In the genomic region with DNA sequence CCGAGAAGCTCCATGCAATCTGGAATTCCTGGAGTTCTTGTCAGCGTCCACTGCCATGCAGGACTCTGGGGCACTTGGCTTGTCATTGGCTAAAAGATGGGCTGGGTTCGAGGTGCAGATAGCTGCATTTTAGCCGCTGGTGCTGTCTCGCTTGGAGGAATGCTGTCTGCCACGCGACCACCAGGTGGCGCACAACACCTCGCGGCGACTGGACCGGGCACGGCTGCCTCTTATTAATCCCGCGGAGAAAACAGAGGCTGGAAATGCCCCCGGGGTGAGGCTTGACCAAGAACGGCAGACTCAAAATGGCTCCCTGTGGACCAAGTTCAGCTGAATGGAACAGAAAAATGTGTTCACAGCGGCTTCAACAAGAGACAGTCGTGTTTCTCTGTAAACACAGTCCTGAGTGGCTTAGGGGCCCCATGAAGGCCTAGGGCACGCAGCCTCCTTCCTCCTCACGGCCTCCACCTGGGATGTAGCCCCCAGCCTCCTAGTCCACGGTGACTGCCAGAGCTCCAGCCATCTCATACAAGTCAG, we compare ENCODE assay signal across 8 cellular contexts. TPM values are rescaled to one million over a fixed set of nuclear protein-coding genes. Genes with fewer than 3 reads are reported as not detected.
DNase-seq lines count a peak whose midpoint lies in the region; ATAC-seq, FAIRE-seq and TF ChIP-seq lines count a peak whose summit lies in the region.

No MANE protein-coding gene starts in this region.

- whole genome bisulfite sequencing in small intestine, 3 donors = 7 to 12% (median 9%) methylated on average over 22 of the region's 22 CpGs

- intact Hi-C loops in ascending aorta (cut with DNase I) = loop anchor here (1.0 to 2.0 kb wide), 3 partner anchors 90 to 213 kb away; no protein-coding TSS in a partner anchor

- DNase-seq in DMS 273 treated with DMSO at 0.1 percent for 48 hours (lab: John Stamatoyannopoulos, UW) (peak; percentile 17), NCI-H1092 treated with DMSO at 0.1 percent for 48 hours (lab: John Stamatoyannopoulos, UW) (peak; percentile 73), T1000 (lab: John Stamatoyannopoulos, UW) (peak; percentile 64), ascending aorta (ENCODE audit: low spot score in 2 of 2) (peak in 1 of 2 donors; percentile 85), hepatic stellate cell (ENCODE audit: low spot score) (peak; percentile 74), small intestine (peak; percentile 63)

- H3K9me3 ChIP-seq in ascending aorta (no peaks in the 10 kb centered on the region), small intestine (ENCODE audit: control insufficient read depth, low read depth) (no peaks in the 10 kb centered on the region)

- no peak overlapping the region for H3K27ac ChIP-seq in ascending aorta
- peak overlapping the region in 1 of 2 donors; percentile 38 for H3K27ac ChIP-seq in small intestine (ENCODE audit: low read depth in 1 of 2, low read length in 1 of 2)

- ATAC-seq in GM21576 (IDR thresholded peaks at IDR 0.05; ENCODE audit: unreplicated experiment) (peak; percentile 66), HG02981 (IDR thresholded peaks at IDR 0.05; ENCODE audit: unreplicated experiment) (no peak)

- H3K27me3 ChIP-seq in ascending aorta = no peaks in the 10 kb centered on the region
- no peaks in the 10 kb centered on the region for H3K27me3 ChIP-seq in small intestine (ENCODE audit: control insufficient read depth in 2 of 2, insufficient read depth in 2 of 2, low read length in 2 of 2)

- no peak for FAIRE-seq in small intestine (lab: Jason Lieb, UNC)

- H3K4me1 ChIP-seq in ascending aorta (no peaks in the 10 kb centered on the region), small intestine (ENCODE audit: control insufficient read depth in 2 of 2, insufficient read depth in 1 of 2, low read depth in 1 of 2, low read length in 1 of 2) (peaks cover 0 to 3% of the 10 kb centered on the region in 2 donors)

- no peak overlapping the region for H3K4me3 ChIP-seq in ascending aorta
- no peak overlapping the region for H3K4me3 ChIP-seq in small intestine (ENCODE audit: low read depth in 1 of 2, low read length in 2 of 2)

- peak; percentile 71 to 97 (median 91) for TF ChIP-seq CTCF in ascending aorta (IDR thresholded peaks at IDR 0.05)

- H3K36me3 ChIP-seq in ascending aorta = no peaks in the 10 kb centered on the region
- H3K36me3 ChIP-seq in small intestine (ENCODE audit: control insufficient read depth in 2 of 2, insufficient read depth in 2 of 2, low read length in 2 of 2) = no peaks in the 10 kb centered on the region

RNA-seq across cellular contexts. Expression of gene AOC1, which starts 46.2 kb away (rescaled TPM):
- 0.75 TPM for total RNA-seq in ascending aorta
- polyA plus RNA-seq in small intestine = 100 to 1,000 TPM in 2 of 3 donors, 10 to 100 TPM in 1; 72.7 to 190 (median 156) TPM
